Comparison of ENCODE assay signal across 1 cellular context in the genomic region with DNA sequence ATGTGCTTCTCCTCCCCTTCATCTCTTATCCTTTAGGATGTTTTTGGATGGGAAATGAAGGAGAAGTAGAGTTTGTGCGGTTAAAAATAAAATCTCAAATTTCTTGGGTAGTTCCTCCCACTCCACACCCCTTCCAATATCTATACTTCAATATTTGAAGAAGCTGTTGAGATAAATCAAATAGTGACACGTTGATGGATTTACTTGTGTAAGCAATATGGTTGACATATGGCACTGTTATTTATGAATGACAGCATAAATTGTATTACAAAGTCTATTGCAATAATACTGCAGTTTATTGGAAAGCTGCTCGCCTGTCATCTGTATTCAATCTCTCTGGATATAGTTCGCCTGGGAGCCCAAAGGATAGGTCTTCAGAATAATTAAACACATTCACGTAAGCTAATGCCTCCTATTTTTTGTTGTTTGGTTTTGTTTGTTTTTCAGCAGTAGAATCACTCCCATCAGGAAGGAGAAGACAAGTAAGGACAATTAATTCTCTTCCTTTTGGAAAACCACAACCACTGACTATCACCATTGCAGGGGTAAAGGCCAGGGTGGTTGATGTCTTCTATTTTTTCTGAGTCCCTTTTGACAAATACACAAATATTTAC.
TF ChIP-seq lines count a peak whose summit lies in the region.

No MANE protein-coding gene starts in this region.

TF ChIP-seq in HEK293, 187 proteins besides CTCF, POLR2A, EP300 and RAD21 (continued from another document and continues in another):
- TF ChIP-seq ZNF600 (tag by site-specific recombination; IDR thresholded peaks at IDR 0.05), result no peak
- TF ChIP-seq ZNF211 (tag by site-specific recombination; IDR thresholded peaks at IDR 0.05; ENCODE audit: low read depth), result no peak
- TF ChIP-seq KLF16 (tag by site-specific recombination; IDR thresholded peaks at IDR 0.05), result no peak
- TF ChIP-seq ZNF138 (tag by site-specific recombination; IDR thresholded peaks at IDR 0.05; ENCODE audit: borderline replicate concordance), result no peak
- no peak for TF ChIP-seq ZNF266 (tag by site-specific recombination; IDR thresholded peaks at IDR 0.05; ENCODE audit: low read depth)
- TF ChIP-seq ZNF423 (tag by site-specific recombination; IDR thresholded peaks at IDR 0.05), result no peak
- TF ChIP-seq YY1 (tag by site-specific recombination; IDR thresholded peaks at IDR 0.05), result no peak; the same call in 1 of the 2 replicates
- TF ChIP-seq ZNF214 (tag by site-specific recombination; IDR thresholded peaks at IDR 0.05; ENCODE audit: borderline replicate concordance), result no peak
- TF ChIP-seq SP2 (tag by site-specific recombination; IDR thresholded peaks at IDR 0.05), result no peak
- no peak for TF ChIP-seq ZNF792 (tag by site-specific recombination; IDR thresholded peaks at IDR 0.05)
- no peak for TF ChIP-seq ZNF707 (tag by site-specific recombination; IDR thresholded peaks at IDR 0.05)
- TF ChIP-seq, protein P1, sequence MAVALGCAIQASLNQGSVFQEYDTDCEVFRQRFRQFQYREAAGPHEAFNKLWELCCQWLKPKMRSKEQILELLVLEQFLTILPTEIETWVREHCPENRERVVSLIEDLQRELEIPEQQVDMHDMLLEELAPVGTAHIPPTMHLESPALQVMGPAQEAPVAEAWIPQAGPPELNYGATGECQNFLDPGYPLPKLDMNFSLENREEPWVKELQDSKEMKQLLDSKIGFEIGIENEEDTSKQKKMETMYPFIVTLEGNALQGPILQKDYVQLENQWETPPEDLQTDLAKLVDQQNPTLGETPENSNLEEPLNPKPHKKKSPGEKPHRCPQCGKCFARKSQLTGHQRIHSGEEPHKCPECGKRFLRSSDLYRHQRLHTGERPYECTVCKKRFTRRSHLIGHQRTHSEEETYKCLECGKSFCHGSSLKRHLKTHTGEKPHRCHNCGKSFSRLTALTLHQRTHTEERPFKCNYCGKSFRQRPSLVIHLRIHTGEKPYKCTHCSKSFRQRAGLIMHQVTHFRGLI (tag by site-specific recombination; IDR thresholded peaks at IDR 0.05), result no peak
- no peak for TF ChIP-seq ZNF394 (tag by site-specific recombination; IDR thresholded peaks at IDR 0.05; ENCODE audit: borderline replicate concordance)
- no peak for TF ChIP-seq ZNF10 (tag by site-specific recombination; IDR thresholded peaks at IDR 0.05)
- TF ChIP-seq ZNF747 (tag by site-specific recombination; IDR thresholded peaks at IDR 0.05), result no peak
- no peak for TF ChIP-seq ZNF274 (IDR thresholded peaks at IDR 0.05; ENCODE audit: low read length)
- no peak for TF ChIP-seq ZNF274 (tag by site-specific recombination; IDR thresholded peaks at IDR 0.05; ENCODE audit: borderline replicate concordance)
- TF ChIP-seq, protein P2, sequence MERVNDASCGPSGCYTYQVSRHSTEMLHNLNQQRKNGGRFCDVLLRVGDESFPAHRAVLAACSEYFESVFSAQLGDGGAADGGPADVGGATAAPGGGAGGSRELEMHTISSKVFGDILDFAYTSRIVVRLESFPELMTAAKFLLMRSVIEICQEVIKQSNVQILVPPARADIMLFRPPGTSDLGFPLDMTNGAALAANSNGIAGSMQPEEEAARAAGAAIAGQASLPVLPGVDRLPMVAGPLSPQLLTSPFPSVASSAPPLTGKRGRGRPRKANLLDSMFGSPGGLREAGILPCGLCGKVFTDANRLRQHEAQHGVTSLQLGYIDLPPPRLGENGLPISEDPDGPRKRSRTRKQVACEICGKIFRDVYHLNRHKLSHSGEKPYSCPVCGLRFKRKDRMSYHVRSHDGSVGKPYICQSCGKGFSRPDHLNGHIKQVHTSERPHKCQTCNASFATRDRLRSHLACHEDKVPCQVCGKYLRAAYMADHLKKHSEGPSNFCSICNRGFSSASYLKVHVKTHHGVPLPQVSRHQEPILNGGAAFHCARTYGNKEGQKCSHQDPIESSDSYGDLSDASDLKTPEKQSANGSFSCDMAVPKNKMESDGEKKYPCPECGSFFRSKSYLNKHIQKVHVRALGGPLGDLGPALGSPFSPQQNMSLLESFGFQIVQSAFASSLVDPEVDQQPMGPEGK (tag by site-specific recombination; IDR thresholded peaks at IDR 0.05), result no peak
- no peak; the same call in 1 of the 2 replicates for TF ChIP-seq ZNF335 (tag by site-specific recombination; conservative IDR thresholded peaks at IDR 0.05)
- TF ChIP-seq, protein P3, sequence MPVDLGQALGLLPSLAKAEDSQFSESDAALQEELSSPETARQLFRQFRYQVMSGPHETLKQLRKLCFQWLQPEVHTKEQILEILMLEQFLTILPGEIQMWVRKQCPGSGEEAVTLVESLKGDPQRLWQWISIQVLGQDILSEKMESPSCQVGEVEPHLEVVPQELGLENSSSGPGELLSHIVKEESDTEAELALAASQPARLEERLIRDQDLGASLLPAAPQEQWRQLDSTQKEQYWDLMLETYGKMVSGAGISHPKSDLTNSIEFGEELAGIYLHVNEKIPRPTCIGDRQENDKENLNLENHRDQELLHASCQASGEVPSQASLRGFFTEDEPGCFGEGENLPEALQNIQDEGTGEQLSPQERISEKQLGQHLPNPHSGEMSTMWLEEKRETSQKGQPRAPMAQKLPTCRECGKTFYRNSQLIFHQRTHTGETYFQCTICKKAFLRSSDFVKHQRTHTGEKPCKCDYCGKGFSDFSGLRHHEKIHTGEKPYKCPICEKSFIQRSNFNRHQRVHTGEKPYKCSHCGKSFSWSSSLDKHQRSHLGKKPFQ (tag by site-specific recombination; IDR thresholded peaks at IDR 0.05), result peak; percentile 36; the same call in 1 of the 2 replicates
- TF ChIP-seq, protein P4, sequence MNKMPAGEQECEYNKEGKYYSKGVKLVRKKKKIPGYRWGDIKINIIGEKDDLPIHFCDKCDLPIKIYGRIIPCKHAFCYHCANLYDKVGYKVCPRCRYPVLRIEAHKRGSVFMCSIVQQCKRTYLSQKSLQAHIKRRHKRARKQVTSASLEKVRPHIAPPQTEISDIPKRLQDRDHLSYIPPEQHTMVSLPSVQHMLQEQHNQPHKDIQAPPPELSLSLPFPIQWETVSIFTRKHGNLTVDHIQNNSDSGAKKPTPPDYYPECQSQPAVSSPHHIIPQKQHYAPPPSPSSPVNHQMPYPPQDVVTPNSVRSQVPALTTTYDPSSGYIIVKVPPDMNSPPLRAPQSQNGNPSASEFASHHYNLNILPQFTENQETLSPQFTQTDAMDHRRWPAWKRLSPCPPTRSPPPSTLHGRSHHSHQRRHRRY (tag by site-specific recombination; IDR thresholded peaks at IDR 0.05), result no peak
- no peak for TF ChIP-seq ZFP69B (tag by site-specific recombination; IDR thresholded peaks at IDR 0.05)
- TF ChIP-seq ZNF221 (tag by site-specific recombination; IDR thresholded peaks at IDR 0.05; ENCODE audit: borderline replicate concordance), result no peak
- no peak for TF ChIP-seq ZNF585B (tag by site-specific recombination; IDR thresholded peaks at IDR 0.05)
- TF ChIP-seq ZBTB8A (tag by site-specific recombination; IDR thresholded peaks at IDR 0.05), result no peak; the same call in 1 of the 2 replicates
- no peak for TF ChIP-seq ZNF610 (tag by site-specific recombination; IDR thresholded peaks at IDR 0.05; ENCODE audit: borderline replicate concordance)
- TF ChIP-seq GLIS1 (tag by site-specific recombination; IDR thresholded peaks at IDR 0.05), result no peak
- TF ChIP-seq ZNF571 (tag by site-specific recombination; IDR thresholded peaks at IDR 0.05), result no peak
- no peak for TF ChIP-seq ZNF791 (tag by site-specific recombination; IDR thresholded peaks at IDR 0.05)
- no peak for TF ChIP-seq BCL11B (tag by site-specific recombination; IDR thresholded peaks at IDR 0.05; ENCODE audit: low read depth)
- no peak for TF ChIP-seq ZNF391 (tag by site-specific recombination; IDR thresholded peaks at IDR 0.05; ENCODE audit: borderline replicate concordance, low read depth)
- TF ChIP-seq KLF7 (tag by site-specific recombination; IDR thresholded peaks at IDR 0.05; ENCODE audit: borderline replicate concordance), result no peak
- no peak for TF ChIP-seq HOXA7 (CRISPR knock-in tag; IDR thresholded peaks at IDR 0.05; ENCODE audit: borderline replicate concordance)
- TF ChIP-seq, protein P5, sequence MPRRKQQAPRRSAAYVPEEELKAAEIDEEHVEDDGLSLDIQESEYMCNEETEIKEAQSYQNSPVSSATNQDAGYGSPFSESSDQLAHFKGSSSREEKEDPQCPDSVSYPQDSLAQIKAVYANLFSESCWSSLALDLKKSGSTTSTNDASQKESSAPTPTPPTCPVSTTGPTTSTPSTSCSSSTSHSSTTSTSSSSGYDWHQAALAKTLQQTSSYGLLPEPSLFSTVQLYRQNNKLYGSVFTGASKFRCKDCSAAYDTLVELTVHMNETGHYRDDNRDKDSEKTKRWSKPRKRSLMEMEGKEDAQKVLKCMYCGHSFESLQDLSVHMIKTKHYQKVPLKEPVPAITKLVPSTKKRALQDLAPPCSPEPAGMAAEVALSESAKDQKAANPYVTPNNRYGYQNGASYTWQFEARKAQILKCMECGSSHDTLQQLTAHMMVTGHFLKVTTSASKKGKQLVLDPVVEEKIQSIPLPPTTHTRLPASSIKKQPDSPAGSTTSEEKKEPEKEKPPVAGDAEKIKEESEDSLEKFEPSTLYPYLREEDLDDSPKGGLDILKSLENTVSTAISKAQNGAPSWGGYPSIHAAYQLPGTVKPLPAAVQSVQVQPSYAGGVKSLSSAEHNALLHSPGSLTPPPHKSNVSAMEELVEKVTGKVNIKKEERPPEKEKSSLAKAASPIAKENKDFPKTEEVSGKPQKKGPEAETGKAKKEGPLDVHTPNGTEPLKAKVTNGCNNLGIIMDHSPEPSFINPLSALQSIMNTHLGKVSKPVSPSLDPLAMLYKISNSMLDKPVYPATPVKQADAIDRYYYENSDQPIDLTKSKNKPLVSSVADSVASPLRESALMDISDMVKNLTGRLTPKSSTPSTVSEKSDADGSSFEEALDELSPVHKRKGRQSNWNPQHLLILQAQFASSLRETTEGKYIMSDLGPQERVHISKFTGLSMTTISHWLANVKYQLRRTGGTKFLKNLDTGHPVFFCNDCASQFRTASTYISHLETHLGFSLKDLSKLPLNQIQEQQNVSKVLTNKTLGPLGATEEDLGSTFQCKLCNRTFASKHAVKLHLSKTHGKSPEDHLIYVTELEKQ (tag by site-specific recombination; IDR thresholded peaks at IDR 0.05; ENCODE audit: borderline replicate concordance), result 0 out of 2 replicates have a peak, but pooled peaks have one; percentile 61
- TF ChIP-seq, protein P6, sequence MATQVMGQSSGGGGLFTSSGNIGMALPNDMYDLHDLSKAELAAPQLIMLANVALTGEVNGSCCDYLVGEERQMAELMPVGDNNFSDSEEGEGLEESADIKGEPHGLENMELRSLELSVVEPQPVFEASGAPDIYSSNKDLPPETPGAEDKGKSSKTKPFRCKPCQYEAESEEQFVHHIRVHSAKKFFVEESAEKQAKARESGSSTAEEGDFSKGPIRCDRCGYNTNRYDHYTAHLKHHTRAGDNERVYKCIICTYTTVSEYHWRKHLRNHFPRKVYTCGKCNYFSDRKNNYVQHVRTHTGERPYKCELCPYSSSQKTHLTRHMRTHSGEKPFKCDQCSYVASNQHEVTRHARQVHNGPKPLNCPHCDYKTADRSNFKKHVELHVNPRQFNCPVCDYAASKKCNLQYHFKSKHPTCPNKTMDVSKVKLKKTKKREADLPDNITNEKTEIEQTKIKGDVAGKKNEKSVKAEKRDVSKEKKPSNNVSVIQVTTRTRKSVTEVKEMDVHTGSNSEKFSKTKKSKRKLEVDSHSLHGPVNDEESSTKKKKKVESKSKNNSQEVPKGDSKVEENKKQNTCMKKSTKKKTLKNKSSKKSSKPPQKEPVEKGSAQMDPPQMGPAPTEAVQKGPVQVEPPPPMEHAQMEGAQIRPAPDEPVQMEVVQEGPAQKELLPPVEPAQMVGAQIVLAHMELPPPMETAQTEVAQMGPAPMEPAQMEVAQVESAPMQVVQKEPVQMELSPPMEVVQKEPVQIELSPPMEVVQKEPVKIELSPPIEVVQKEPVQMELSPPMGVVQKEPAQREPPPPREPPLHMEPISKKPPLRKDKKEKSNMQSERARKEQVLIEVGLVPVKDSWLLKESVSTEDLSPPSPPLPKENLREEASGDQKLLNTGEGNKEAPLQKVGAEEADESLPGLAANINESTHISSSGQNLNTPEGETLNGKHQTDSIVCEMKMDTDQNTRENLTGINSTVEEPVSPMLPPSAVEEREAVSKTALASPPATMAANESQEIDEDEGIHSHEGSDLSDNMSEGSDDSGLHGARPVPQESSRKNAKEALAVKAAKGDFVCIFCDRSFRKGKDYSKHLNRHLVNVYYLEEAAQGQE (tag by site-specific recombination; IDR thresholded peaks at IDR 0.05), result no peak
- TF ChIP-seq ZNF596 (tag by site-specific recombination; IDR thresholded peaks at IDR 0.05), result peak; percentile 45; the same call in 1 of the 2 replicates
- TF ChIP-seq ZNF623 (tag by site-specific recombination; IDR thresholded peaks at IDR 0.05), result no peak
- TF ChIP-seq ZNF292 (tag by site-specific recombination; IDR thresholded peaks at IDR 0.05; ENCODE audit: borderline replicate concordance, low read depth), result no peak
- no peak for TF ChIP-seq ZNF776 (tag by site-specific recombination; IDR thresholded peaks at IDR 0.05; ENCODE audit: borderline replicate concordance)
- TF ChIP-seq ZNF48 (tag by site-specific recombination; IDR thresholded peaks at IDR 0.05), result no peak
- 0 out of 2 replicates have a peak, but pooled peaks have one; percentile 23 for TF ChIP-seq SP7 (tag by site-specific recombination; IDR thresholded peaks at IDR 0.05)
- no peak for TF ChIP-seq YY2 (tag by site-specific recombination; IDR thresholded peaks at IDR 0.05)
- peak; percentile 65; the same call in 1 of the 2 replicates for TF ChIP-seq WT1 (tag by site-specific recombination; IDR thresholded peaks at IDR 0.05)
- TF ChIP-seq, protein P7, sequence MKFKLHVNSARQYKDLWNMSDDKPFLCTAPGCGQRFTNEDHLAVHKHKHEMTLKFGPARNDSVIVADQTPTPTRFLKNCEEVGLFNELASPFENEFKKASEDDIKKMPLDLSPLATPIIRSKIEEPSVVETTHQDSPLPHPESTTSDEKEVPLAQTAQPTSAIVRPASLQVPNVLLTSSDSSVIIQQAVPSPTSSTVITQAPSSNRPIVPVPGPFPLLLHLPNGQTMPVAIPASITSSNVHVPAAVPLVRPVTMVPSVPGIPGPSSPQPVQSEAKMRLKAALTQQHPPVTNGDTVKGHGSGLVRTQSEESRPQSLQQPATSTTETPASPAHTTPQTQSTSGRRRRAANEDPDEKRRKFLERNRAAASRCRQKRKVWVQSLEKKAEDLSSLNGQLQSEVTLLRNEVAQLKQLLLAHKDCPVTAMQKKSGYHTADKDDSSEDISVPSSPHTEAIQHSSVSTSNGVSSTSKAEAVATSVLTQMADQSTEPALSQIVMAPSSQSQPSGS (tag by site-specific recombination; IDR thresholded peaks at IDR 0.05; ENCODE audit: low read depth), result no peak
